Comparison of ENCODE assay signal across 1 cellular context in genomic region chr2:9656270-9656766, GRCh38.
A peak's percentile ranks its signal among the peaks of the same experiment; 100 is the strongest.
TF ChIP-seq lines count a peak whose summit lies in the region.

No MANE protein-coding gene starts in this region.

TF ChIP-seq in GM12878, 131 proteins besides CTCF, POLR2A, EP300 and RAD21 (continued from another document and continues in another):
- TF ChIP-seq TAF1 (IDR thresholded peaks at IDR 0.05; ENCODE audit: borderline replicate concordance, low read depth, low read length) (peak; percentile 60; the same call in 1 of the 2 replicates), KAT2A (conservative IDR thresholded peaks at IDR 0.05; ENCODE audit: control insufficient read depth, low read depth, low read length) (no peak), SMARCA5 (IDR thresholded peaks at IDR 0.05) (no peak; the same call in 1 of the 2 replicates), STAT3 (IDR thresholded peaks at IDR 0.05; ENCODE audit: low read depth, low read length) (peak; percentile 74; the same call in 1 of the 2 replicates), TCF7 (IDR thresholded peaks at IDR 0.05; ENCODE audit: borderline replicate concordance) (0 out of 2 replicates have a peak, but pooled peaks have one; percentile 46), BRCA1 (IDR thresholded peaks at IDR 0.05; ENCODE audit: low read depth, low read length) (no peak), PML (IDR thresholded peaks at IDR 0.05; ENCODE audit: low read length) (peak; percentile 89; the same call in 1 of the 2 replicates), SUPT20H (IDR thresholded peaks at IDR 0.05; ENCODE audit: borderline replicate concordance, control insufficient read depth, low read depth, low read length) (no peak), MEF2A (IDR thresholded peaks at IDR 0.05; ENCODE audit: insufficient read depth, low read depth, low read length) (peak; percentile 95), SMAD5 (IDR thresholded peaks at IDR 0.05; ENCODE audit: low read depth) (no peak), POLR2AphosphoS2 (IDR thresholded peaks at IDR 0.05; ENCODE audit: low read depth, low read length) (no peak), LARP7 (IDR thresholded peaks at IDR 0.05) (no peak), IKZF2 (IDR thresholded peaks at IDR 0.05) (peak; percentile 97 to 98), YBX1 (IDR thresholded peaks at IDR 0.05) (no peak), ATF7 (IDR thresholded peaks at IDR 0.05; ENCODE audit: low read depth) (peak; percentile 81), SUZ12 (IDR thresholded peaks at IDR 0.05; ENCODE audit: unreplicated experiment) (no peak), RCOR1 (conservative IDR thresholded peaks at IDR 0.05; ENCODE audit: low read depth, low read length) (peak; percentile 67; the same call in 1 of the 2 replicates), FOXK2 (IDR thresholded peaks at IDR 0.05) (peak; percentile 64), CREB1 (IDR thresholded peaks at IDR 0.05; ENCODE audit: low read depth) (peak; percentile 63; the same call in 1 of the 2 replicates), IRF5 (IDR thresholded peaks at IDR 0.05; ENCODE audit: borderline replicate concordance) (peak; percentile 53; the same call in 1 of the 2 replicates), POU2F2 (IDR thresholded peaks at IDR 0.05; ENCODE audit: borderline replicate concordance, low read depth, low read length) (peak; percentile 89; the same call in 2 of the 3 replicates), CHD4 (IDR thresholded peaks at IDR 0.05) (no peak), HDAC6 (IDR thresholded peaks at IDR 0.05; ENCODE audit: unreplicated experiment) (no peak), TCF3 (IDR thresholded peaks at IDR 0.05; ENCODE audit: borderline replicate concordance, insufficient read depth, low read depth, low read length) (peak; percentile 87), CBFB (IDR thresholded peaks at IDR 0.05; ENCODE audit: low read depth) (peak; percentile 83), MTA3 (IDR thresholded peaks at IDR 0.05; ENCODE audit: borderline replicate concordance, low read length) (peak; percentile 96; the same call in 1 of the 2 replicates), MXI1 (IDR thresholded peaks at IDR 0.05; ENCODE audit: low read depth, low read length) (no peak), ZBTB33 (IDR thresholded peaks at IDR 0.05) (no peak), USF1 (IDR thresholded peaks at IDR 0.05; ENCODE audit: borderline replicate concordance, extremely low read length, insufficient read depth, low read depth, low read length) (no peak), SMC3 (IDR thresholded peaks at IDR 0.05; ENCODE audit: borderline replicate concordance, low read length) (no peak; the same call in 1 of the 2 replicates), USF2 (IDR thresholded peaks at IDR 0.05; ENCODE audit: borderline replicate concordance, low read depth, low read length) (no peak), ZZZ3 (IDR thresholded peaks at IDR 0.05; ENCODE audit: control insufficient read depth, insufficient read length, low read depth) (no peak), NFXL1 (IDR thresholded peaks at IDR 0.05; ENCODE audit: borderline replicate concordance) (no peak), RELB (IDR thresholded peaks at IDR 0.05; ENCODE audit: low read depth) (peak; percentile 76), CHD2 (IDR thresholded peaks at IDR 0.05; ENCODE audit: borderline replicate concordance, low read depth, low read length) (peak; percentile 78; the same call in 1 of the 2 replicates), POLR2AphosphoS5 (IDR thresholded peaks at IDR 0.05; ENCODE audit: low read length) (0 out of 2 replicates have a peak, but pooled peaks have one; percentile 36), NR2C2 (IDR thresholded peaks at IDR 0.05; ENCODE audit: borderline replicate concordance, control insufficient read depth, insufficient read length, low read depth) (no peak), PAX5 (IDR thresholded peaks at IDR 0.05; ENCODE audit: borderline replicate concordance, low read depth, low read length) (peak; percentile 98), PKNOX1 (IDR thresholded peaks at IDR 0.05) (no peak), SKIL (IDR thresholded peaks at IDR 0.05; ENCODE audit: low read depth, poor library complexity, severe bottlenecking) (peak; percentile 96), HDAC2 (IDR thresholded peaks at IDR 0.05) (no peak), ESRRA (IDR thresholded peaks at IDR 0.05; ENCODE audit: low read length) (no peak), KDM1A (IDR thresholded peaks at IDR 0.05; ENCODE audit: borderline replicate concordance) (no peak), ZBTB40 (IDR thresholded peaks at IDR 0.05; ENCODE audit: borderline replicate concordance) (no peak), DPF2 (IDR thresholded peaks at IDR 0.05) (peak; percentile 93), MYC (IDR thresholded peaks at IDR 0.05; ENCODE audit: insufficient read depth, insufficient read length, insufficient replicate concordance, low read length, severe bottlenecking) (no peak), E2F4 (IDR thresholded peaks at IDR 0.05; ENCODE audit: low read depth, low read length) (no peak), IRF3 (IDR thresholded peaks at IDR 0.05) (no peak)
